Comparison of ENCODE assay signal across 11 cellular contexts in genomic region chr1:36482724-36483388, GRCh38. TPM values are rescaled to one million over a fixed set of nuclear protein-coding genes. Genes with fewer than 3 reads are reported as not detected.
DNase-seq lines count a peak whose midpoint lies in the region; ATAC-seq, FAIRE-seq and TF ChIP-seq lines count a peak whose summit lies in the region.
"Had no signal": no experiment of that assay in that cellular context is flagged by ENCODE, and none has a peak within 500 bp of the region (broad histone marks: within the 10 kb centered on the region; RNA-seq: fewer than 3 reads in every experiment).

CSF3R (minus strand) TSS chr1:36482913; CDS start chr1:36479496, 3,417 bp downstream.

- H3K4me2 ChIP-seq in mammary epithelial cell (ENCODE audit: insufficient read depth, low read depth, low read length) = no peak within 1 kb of the TSS

- no peak for ATAC-seq in omental fat pad (ENCODE audit: low FRiP score)
- no peak for ATAC-seq in GM19035 (IDR thresholded peaks at IDR 0.05; ENCODE audit: unreplicated experiment)

- dilution Hi-C loops in mammary epithelial cell (cut with HindIII; ENCODE audit: low sequenced_read_pairs) = no loop called here

- no peak within 1 kb of the TSS for H2AFZ ChIP-seq in mammary epithelial cell (ENCODE audit: low read depth, low read length)

- no peak for FAIRE-seq in GM12892 (lab: Jason Lieb, UNC)

- H3K36me3 ChIP-seq in NT2/D1 (ENCODE audit: insufficient read depth, insufficient read length, low read length) = no peaks in the 10 kb centered on the region
- H3K36me3 ChIP-seq in cardiac muscle cell = no peaks in the 10 kb centered on the region
- H3K36me3 ChIP-seq in mammary epithelial cell (ENCODE audit: insufficient read depth, low read length) = no peaks in the 10 kb centered on the region

- peaks cover 25% of the 10 kb centered on the region for H3K4me1 ChIP-seq in NT2/D1 (ENCODE audit: insufficient read depth, insufficient read length)
- peaks cover 17% of the 10 kb centered on the region for H3K4me1 ChIP-seq in cardiac muscle cell (ENCODE audit: low read depth)
- no peaks in the 10 kb centered on the region for H3K4me1 ChIP-seq in mammary epithelial cell (ENCODE audit: insufficient read depth, low read length)

- H3K9ac ChIP-seq in NT2/D1 (ENCODE audit: insufficient read length, low read depth) (peak within 1 kb of the TSS; percentile 29), mammary epithelial cell (ENCODE audit: insufficient read depth, low read length) (no peak within 1 kb of the TSS)

- CTCF ChIA-PET in mammary epithelial cell (lab: Charles Lee; ENCODE audit: low non-redundant PET) = no interaction called here

- H3K79me2 ChIP-seq in mammary epithelial cell (ENCODE audit: insufficient read depth, low read length) = no peaks in the 10 kb centered on the region

- H4K20me1 ChIP-seq in mammary epithelial cell (ENCODE audit: insufficient read depth, low read length) = no peaks in the 10 kb centered on the region

- H3K4me3 ChIP-seq in NT2/D1 (ENCODE audit: insufficient read length, low read depth) = no peak within 1 kb of the TSS
- H3K4me3 ChIP-seq in cardiac muscle cell = no peak within 1 kb of the TSS
- H3K4me3 ChIP-seq in mammary epithelial cell (replicated peaks in 1 of 3; ENCODE audit: insufficient read depth in 1 of 3, low read depth in 2 of 3, low read length in 3 of 3) = no peak within 1 kb of the TSS

- H3K27me3 ChIP-seq in NT2/D1 (ENCODE audit: insufficient read depth, insufficient read length) (peaks cover 9% of the 10 kb centered on the region), cardiac muscle cell (no peaks in the 10 kb centered on the region), mammary epithelial cell (ENCODE audit: insufficient read depth, low read length) (no peaks in the 10 kb centered on the region)

- peak; percentile 70 for DNase-seq in GDM1 (lab: John Stamatoyannopoulos, UW)
- DNase-seq in NT2/D1 (ENCODE audit: low read depth, low spot score) = no peak
- DNase-seq in cardiac muscle cell (ENCODE audit: low read depth in 1 of 2, low spot score in 1 of 2) = no peak
- no peak for DNase-seq in omental fat pad (ENCODE audit: low spot score)
- no peak for DNase-seq in OCI-M1 (lab: John Stamatoyannopoulos, UW)
- no peak for DNase-seq in GM12892 (ENCODE audit: insufficient read length)
- DNase-seq in mammary epithelial cell = no peak
- DNase-seq: NCI-H1048; stimulated activated CD4-positive, alpha-beta T cell treated with anti-CD3 and anti-CD28 coated beads, Interleukin-2, amount 100 ng/mL, for 48 hours had no signal

- TF ChIP-seq CTCF in cardiac muscle cell (IDR thresholded peaks at IDR 0.05; ENCODE audit: low read depth, low read length) = no peak
- no peak for TF ChIP-seq CTCF in omental fat pad (IDR thresholded peaks at IDR 0.05)
- TF ChIP-seq CTCF in mammary epithelial cell (conservative IDR thresholded peaks at IDR 0.05 in 1 of 2, IDR thresholded peaks at IDR 0.05 in 1 of 2; ENCODE audit: extremely low read depth in 1 of 2, insufficient read depth in 1 of 2, low read depth in 1 of 2, low read length in 2 of 2) = no peak

- intact Hi-C loops in mammary epithelial cell (cut with micrococcal nuclease) = no loop called here

- in situ Hi-C loops in mammary epithelial cell (cut with MboI; ENCODE audit: low sequenced_read_pairs in 2 of 2) = no loop called here

- no peak for TF ChIP-seq POLR2A in GM12892 (IDR thresholded peaks at IDR 0.05; ENCODE audit: low read depth, low read length)

- H3K27ac ChIP-seq in cardiac muscle cell = peak within 1 kb of the TSS; percentile 64
- no peak within 1 kb of the TSS for H3K27ac ChIP-seq in mammary epithelial cell (ENCODE audit: insufficient read depth, low read depth, low read length)
- H3K27ac ChIP-seq: RWPE1 had no signal

- H3K9me3 ChIP-seq in NT2/D1 (ENCODE audit: insufficient read depth, low read length) (no peaks in the 10 kb centered on the region), cardiac muscle cell (ENCODE audit: low read depth) (no peaks in the 10 kb centered on the region), mammary epithelial cell (replicated peaks; ENCODE audit: insufficient read depth, low read length) (no peaks in the 10 kb centered on the region)

- no TSS peak for BruUV-seq in mammary epithelial cell (replicated peaks; lab: Mats Ljungman, UMichigan)

- WGBS in mammary epithelial cell (ENCODE audit: low coverage, missing lambda C conversion rate) = 53% methylated on average over 11 of the region's 13 CpGs

RNA-seq across cellular contexts. Expression of gene CSF3R, which starts in this region (rescaled TPM):
- total RNA-seq in cardiac muscle cell (5.8 and 6.0 TPM in 2 replicates), omental fat pad (100 to 1,000 TPM in 1 of 4 donors, 10 to 100 TPM in 3; 18.9 to 258 (median 41.8) TPM), mammary epithelial cell (not detected)
- polyA plus RNA-seq in cardiac muscle cell (3.3 and 4.8 TPM in 2 replicates), mammary epithelial cell (not detected)
- polyA plus RNA-seq in GM12892 (2012; ENCODE audit: missing spikeins) = 0.51 TPM
- polyA minus RNA-seq in mammary epithelial cell = not detected
